15 cellular contexts compared by ENCODE assay signal in the genomic region with DNA sequence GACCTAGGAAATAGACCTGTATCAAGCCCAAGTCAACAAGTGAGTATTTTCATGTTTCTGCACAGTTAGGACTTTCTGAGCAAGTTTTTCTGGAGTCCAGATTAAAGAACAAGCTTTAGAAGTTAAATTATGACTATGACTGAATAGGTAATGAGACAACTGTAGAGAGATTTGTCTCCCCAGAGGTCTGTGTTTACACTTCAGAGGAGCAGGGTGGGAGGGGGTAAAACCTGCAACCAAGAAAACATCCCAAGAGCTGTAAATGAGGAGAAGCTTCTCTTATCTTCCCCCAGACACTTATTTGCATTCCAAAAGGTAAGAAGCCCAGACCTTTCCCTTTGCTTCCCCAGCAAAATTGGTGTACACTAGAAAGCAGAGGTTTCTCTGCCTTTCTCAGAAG.
"Had no signal": no experiment of that assay in that cellular context is flagged by ENCODE, and none has a peak within 500 bp of the region (broad histone marks: within the 10 kb centered on the region; RNA-seq: fewer than 3 reads in every experiment).

No MANE protein-coding gene starts in this region.

- H3K27me3 ChIP-seq: adrenal gland, left lung, pancreas had no signal

- H3K9me3 Mint-ChIP-seq: memory B cell, neural crest cell had no signal

- H3K4me1 ChIP-seq: adrenal gland, pancreas had no signal

- H3K4me3 ChIP-seq: adrenal gland, left lung, pancreas, thoracic aorta had no signal

- H3K27ac ChIP-seq: adrenal gland, left lung, pancreas, thoracic aorta had no signal

- H3K27me3 Mint-ChIP-seq: activated naive CD4-positive, alpha-beta T cell treated with anti-CD3 and anti-CD28 coated beads, Interleukin-2, amount 10 ng/mL, durations not matched to agents 7 days and 5 days; activated T-helper 17 cell treated with anti-CD3 and anti-CD28 coated beads, Interleukin-2, amount 50 U/mL, for 72 hours; memory B cell; stimulated activated naive CD8-positive, alpha-beta T cell treated with anti-CD3 and anti-CD28 coated beads, Interleukin-15, amount 100 ng/mL, for 72 hours; T-helper 17 cell had no signal

- H3K9me3 ChIP-seq: adrenal gland, pancreas, thoracic aorta had no signal

- H3K27ac Mint-ChIP-seq: activated naive CD4-positive, alpha-beta T cell treated with anti-CD3 and anti-CD28 coated beads, Interleukin-2, amount 10 ng/mL, durations not matched to agents 7 days and 5 days; activated T-helper 17 cell treated with anti-CD3 and anti-CD28 coated beads, Interleukin-2, amount 50 U/mL, for 72 hours; memory B cell; T-helper 17 cell had no signal

- H3K36me3 Mint-ChIP-seq: activated naive CD4-positive, alpha-beta T cell treated with anti-CD3 and anti-CD28 coated beads, Interleukin-2, amount 10 ng/mL, durations not matched to agents 7 days and 5 days; memory B cell had no signal

- DNase-seq: activated CD4-positive, alpha-beta T cell treated with anti-CD3 and anti-CD28 coated beads, Interleukin-2, amount 50 U/mL, for 1 hour; activated naive CD4-positive, alpha-beta T cell treated with anti-CD3 and anti-CD28 coated beads, Interleukin-2, amount 10 ng/mL, durations not matched to agents 7 days and 5 days; activated T-cell treated with anti-CD3 and anti-CD28 coated beads for 4 hours; adrenal gland; caudate nucleus; foreskin fibroblast; left lung; pancreas; stimulated activated CD4-positive, alpha-beta T cell treated with anti-CD3 and anti-CD28 coated beads, Interleukin-2, amount 100 ng/mL, for 48 hours; stimulated activated naive CD8-positive, alpha-beta T cell treated with anti-CD3 and anti-CD28 coated beads, Interleukin-15, amount 100 ng/mL, for 72 hours; T-helper 17 cell had no signal

- ATAC-seq: activated T-helper 17 cell treated with anti-CD3 and anti-CD28 coated beads, Interleukin-2, amount 50 U/mL, for 72 hours; left lung; pancreas; stimulated activated naive CD8-positive, alpha-beta T cell treated with anti-CD3 and anti-CD28 coated beads, Interleukin-15, amount 100 ng/mL, for 72 hours; T-helper 17 cell had no signal

- H3K36me3 ChIP-seq: adrenal gland, left lung, pancreas, thoracic aorta had no signal

- H3K4me3 Mint-ChIP-seq: activated naive CD4-positive, alpha-beta T cell treated with anti-CD3 and anti-CD28 coated beads, Interleukin-2, amount 10 ng/mL, durations not matched to agents 7 days and 5 days; activated T-helper 17 cell treated with anti-CD3 and anti-CD28 coated beads, Interleukin-2, amount 50 U/mL, for 72 hours; memory B cell; neural crest cell; stimulated activated naive CD8-positive, alpha-beta T cell treated with anti-CD3 and anti-CD28 coated beads, Interleukin-15, amount 100 ng/mL, for 72 hours; T-helper 17 cell had no signal

- H3K4me1 Mint-ChIP-seq: activated naive CD4-positive, alpha-beta T cell treated with anti-CD3 and anti-CD28 coated beads, Interleukin-2, amount 10 ng/mL, durations not matched to agents 7 days and 5 days; activated T-helper 17 cell treated with anti-CD3 and anti-CD28 coated beads, Interleukin-2, amount 50 U/mL, for 72 hours; memory B cell; neural crest cell; stimulated activated naive CD8-positive, alpha-beta T cell treated with anti-CD3 and anti-CD28 coated beads, Interleukin-15, amount 100 ng/mL, for 72 hours; T-helper 17 cell had no signal
